8 cellular contexts compared by ENCODE assay signal in genomic region chr5:129460121-129460950, GRCh38. TPM values are rescaled to one million over a fixed set of nuclear protein-coding genes. Genes with fewer than 3 reads are reported as not detected.
DNase-seq lines count a peak whose midpoint lies in the region; ATAC-seq and TF ChIP-seq lines count a peak whose summit lies in the region.

Gene ADAMTS19 (plus strand): TSS chr5:129460298. CDS start chr5:129460392, 94 bp downstream.

- DNase-seq in HPDE6-E6E7 (ENCODE audit: extremely low spot score) (peak; percentile 67), head of caudate nucleus (peak; percentile 15 to 80 (median 61)), progenitor cell of endocrine pancreas (ENCODE audit: low spot score, unreplicated experiment) (no peak), NCI-H2171 (lab: John Stamatoyannopoulos, UW) (no peak)
- DNase-seq in activated T-cell treated with anti-CD3 and anti-CD28 coated beads, Interleukin-2, amount 50 U/mL, for 72 hours = peak; percentile 15 to 44

- peak; percentile 61 for ATAC-seq in GM18505 (IDR thresholded peaks at IDR 0.05; ENCODE audit: unreplicated experiment)
- ATAC-seq in activated T-cell treated with anti-CD3 and anti-CD28 coated beads, Interleukin-2, amount 50 U/mL, for 72 hours (replicated peaks in 1 of 2) = peak; percentile 73 to 85
- ATAC-seq in GM21786 (IDR thresholded peaks at IDR 0.05; ENCODE audit: unreplicated experiment) = no peak
- no peak for ATAC-seq in HG03469 (IDR thresholded peaks at IDR 0.05; ENCODE audit: unreplicated experiment)

- intact Hi-C loops in head of caudate nucleus (cut with DNase I) = no loop called here

- peaks cover 59% of the 10 kb centered on the region for H3K27me3 Mint-ChIP-seq in activated T-cell treated with anti-CD3 and anti-CD28 coated beads, Interleukin-2, amount 50 U/mL, for 72 hours (ENCODE audit: low read depth)
- no peaks in the 10 kb centered on the region for H3K27me3 Mint-ChIP-seq in progenitor cell of endocrine pancreas

- TF ChIP-seq CTCF in progenitor cell of endocrine pancreas (IDR thresholded peaks at IDR 0.05; ENCODE audit: unreplicated experiment) = no peak

- no peak within 1 kb of the TSS for H3K27ac Mint-ChIP-seq in activated T-cell treated with anti-CD3 and anti-CD28 coated beads, Interleukin-2, amount 50 U/mL, for 72 hours
- peak within 1 kb of the TSS; percentile 98 for H3K27ac Mint-ChIP-seq in progenitor cell of endocrine pancreas

- H3K9me3 Mint-ChIP-seq in activated T-cell treated with anti-CD3 and anti-CD28 coated beads, Interleukin-2, amount 50 U/mL, for 72 hours = peaks cover 0 to 2% of the 10 kb centered on the region in 2 donors
- H3K9me3 Mint-ChIP-seq in progenitor cell of endocrine pancreas (ENCODE audit: low read depth) = peaks cover under 1% of the 10 kb centered on the region

- TF ChIP-seq POLR2A in GM18505 (IDR thresholded peaks at IDR 0.05; ENCODE audit: borderline replicate concordance, extremely low read depth, insufficient read depth, insufficient read length) = no peak

- peaks cover 5% of the 10 kb centered on the region for H3K4me1 Mint-ChIP-seq in activated T-cell treated with anti-CD3 and anti-CD28 coated beads, Interleukin-2, amount 50 U/mL, for 72 hours (ENCODE audit: low read depth)
- H3K4me1 Mint-ChIP-seq in progenitor cell of endocrine pancreas (ENCODE audit: low read depth) = peaks cover 41% of the 10 kb centered on the region

- H3K36me3 Mint-ChIP-seq in activated T-cell treated with anti-CD3 and anti-CD28 coated beads, Interleukin-2, amount 50 U/mL, for 72 hours (ENCODE audit: insufficient read depth in 2 of 2) = peaks cover 0 to 4% of the 10 kb centered on the region in 2 donors
- H3K36me3 Mint-ChIP-seq in progenitor cell of endocrine pancreas (ENCODE audit: insufficient read depth) = no peaks in the 10 kb centered on the region

- peak within 1 kb of the TSS; percentile 80 for H3K4me3 Mint-ChIP-seq in activated T-cell treated with anti-CD3 and anti-CD28 coated beads, Interleukin-2, amount 50 U/mL, for 72 hours
- H3K4me3 Mint-ChIP-seq in progenitor cell of endocrine pancreas (ENCODE audit: low read depth) = peak within 1 kb of the TSS; percentile 98

RNA-seq across cellular contexts. Expression of gene ADAMTS19, which starts in this region (rescaled TPM):
- total RNA-seq in activated T-cell treated with anti-CD3 and anti-CD28 coated beads, Interleukin-2, amount 50 U/mL, for 72 hours = not detected
- 32.6 and 33.7 TPM in 2 replicates for total RNA-seq in progenitor cell of endocrine pancreas

Comparison
In these comparisons a context has a peak if more than half of its experiments do, and no peak if none do; other contexts are left out.
1. RNA of gene ADAMTS19 (total RNA-seq): 32.6 to 33.7 TPM in progenitor cell of endocrine pancreas; not detected in activated T-cell treated with anti-CD3 and anti-CD28 coated beads, Interleukin-2, amount 50 U/mL, for 72 hours; every median in the first group is over 10 times any median in the second.
2. Peak in DNase-seq and ATAC-seq in activated T-cell treated with anti-CD3 and anti-CD28 coated beads, Interleukin-2, amount 50 U/mL, for 72 hours; RNA of the gene not detected or under 1 TPM.
3. DNase-seq: peak in HPDE6-E6E7 (single experiment) and head of caudate nucleus (42 of 42); none in progenitor cell of endocrine pancreas (single experiment) and NCI-H2171 (single experiment).